In genomic region chr12:117009759-117010158, GRCh38 we compare ENCODE assay signal across 24 cellular contexts.
"Had no signal": no experiment of that assay in that cellular context is flagged by ENCODE, and none has a peak within 500 bp of the region (broad histone marks: within the 10 kb centered on the region; RNA-seq: fewer than 3 reads in every experiment).

No MANE protein-coding gene starts in this region.

- H3K27me3 ChIP-seq: breast epithelium, colonic mucosa, dorsolateral prefrontal cortex, esophagus muscularis mucosa, gastrocnemius medialis, neutrophil, ovary, right atrium auricular region had no signal

- H3K4me3 ChIP-seq: breast epithelium, colonic mucosa, dorsolateral prefrontal cortex, esophagus muscularis mucosa, gastrocnemius medialis, ovary, psoas muscle, right atrium auricular region had no signal

- H3K27ac Mint-ChIP-seq: activated CD8-positive, alpha-beta T cell treated with anti-CD3 and anti-CD28 coated beads, Interleukin-2, amount 10 ng/mL, durations not matched to agents 7 days and 5 days; activated naive CD8-positive, alpha-beta T cell treated with anti-CD3 and anti-CD28 coated beads for 36 hours; effector memory CD8-positive, alpha-beta T cell; natural killer cell treated with Interleukin-12 subunit alpha and Interleukin-12 subunit beta and Interleukin-15 and Interleukin-18, amount 100 ng/mL, for 72 hours; T-helper 2 cell treated with Interferon-gamma antibody and Interleukin-4, amounts not matched to agents 5 μg/mL and 100 μg/mL, for 36 hours had no signal

- H3K36me3 ChIP-seq: breast epithelium, colonic mucosa, ovary, WERI-Rb-1 had no signal

- H3K9me3 ChIP-seq: colonic mucosa, gastrocnemius medialis, neutrophil, ovary had no signal

- ATAC-seq: activated CD8-positive, alpha-beta T cell treated with anti-CD3 and anti-CD28 coated beads, Interleukin-2, amount 10 ng/mL, durations not matched to agents 7 days and 5 days; effector memory CD8-positive, alpha-beta T cell; gastrocnemius medialis; natural killer cell treated with Interleukin-12 subunit alpha and Interleukin-12 subunit beta and Interleukin-15 and Interleukin-18, amount 100 ng/mL, for 72 hours; psoas muscle; stimulated activated naive CD8-positive, alpha-beta T cell treated with anti-CD3 and anti-CD28 coated beads, Interleukin-15, Interleukin-2, amounts not matched to agents 100 U/mL and 50 U/mL, for 24 hours had no signal

- H3K4me3 Mint-ChIP-seq: activated CD8-positive, alpha-beta T cell treated with anti-CD3 and anti-CD28 coated beads, Interleukin-2, amount 10 ng/mL, durations not matched to agents 7 days and 5 days; activated naive CD8-positive, alpha-beta T cell treated with anti-CD3 and anti-CD28 coated beads for 36 hours; central memory CD8-positive, alpha-beta T cell; effector memory CD8-positive, alpha-beta T cell; natural killer cell treated with Interleukin-12 subunit alpha and Interleukin-12 subunit beta and Interleukin-15 and Interleukin-18, amount 100 ng/mL, for 72 hours; T-helper 2 cell treated with Interferon-gamma antibody and Interleukin-4, amounts not matched to agents 5 μg/mL and 100 μg/mL, for 36 hours had no signal

- H3K9me3 Mint-ChIP-seq: effector memory CD8-positive, alpha-beta T cell; natural killer cell treated with Interleukin-12 subunit alpha and Interleukin-12 subunit beta and Interleukin-15 and Interleukin-18, amount 100 ng/mL, for 72 hours had no signal

- H3K27me3 Mint-ChIP-seq: activated naive CD8-positive, alpha-beta T cell treated with anti-CD3 and anti-CD28 coated beads for 36 hours; central memory CD8-positive, alpha-beta T cell; effector memory CD8-positive, alpha-beta T cell; natural killer cell treated with Interleukin-12 subunit alpha and Interleukin-12 subunit beta and Interleukin-15 and Interleukin-18, amount 100 ng/mL, for 72 hours had no signal

- DNase-seq: activated CD4-positive, alpha-beta T cell treated with anti-CD3 and anti-CD28 coated beads for 1 hour; activated CD4-positive, alpha-beta T cell treated with anti-CD3 and anti-CD28 coated beads, Interleukin-2, amount 50 U/mL, for 1 hour; activated CD8-positive, alpha-beta T cell treated with anti-CD3 and anti-CD28 coated beads, Interleukin-2, amount 10 ng/mL, durations not matched to agents 7 days and 5 days; activated naive CD8-positive, alpha-beta T cell treated with anti-CD3 and anti-CD28 coated beads for 36 hours; colonic mucosa; dorsolateral prefrontal cortex; effector memory CD8-positive, alpha-beta T cell; gastrocnemius medialis; hippocampal formation; left ventricle myocardium superior; mammary epithelial cell; midbrain; ovary; psoas muscle; stimulated activated CD4-positive, alpha-beta T cell treated with anti-CD3 and anti-CD28 coated beads, Interleukin-4, amount 100 ng/mL, for 24 hours; stimulated activated naive CD8-positive, alpha-beta T cell treated with anti-CD3 and anti-CD28 coated beads, Interleukin-15, Interleukin-2, amounts not matched to agents 100 U/mL and 50 U/mL, for 24 hours; WERI-Rb-1 had no signal

- H3K27ac ChIP-seq: breast epithelium, colonic mucosa, esophagus muscularis mucosa, gastrocnemius medialis, neutrophil, ovary, psoas muscle, WERI-Rb-1 had no signal

- H3K4me1 ChIP-seq: breast epithelium, colonic mucosa, esophagus muscularis mucosa, gastrocnemius medialis, psoas muscle, right atrium auricular region had no signal

- H3K4me1 Mint-ChIP-seq: central memory CD8-positive, alpha-beta T cell had no signal
